Comparison of ENCODE assay signal across 14 cellular contexts in genomic region chr2:109134741-109135571, GRCh38. TPM values are rescaled to one million over a fixed set of nuclear protein-coding genes. Genes with fewer than 3 reads are reported as not detected.
DNase-seq lines count a peak whose midpoint lies in the region; ATAC-seq, FAIRE-seq and TF ChIP-seq lines count a peak whose summit lies in the region.
"Had no signal": no experiment of that assay in that cellular context is flagged by ENCODE, and none has a peak within 500 bp of the region (broad histone marks: within the 10 kb centered on the region; RNA-seq: fewer than 3 reads in every experiment).

No MANE protein-coding gene starts in this region.

- no peak overlapping the region for H2AFZ ChIP-seq in endothelial cell of umbilical vein (ENCODE audit: low read depth, low read length)

- H3K36me3 ChIP-seq in CD4-positive, CD25-positive, alpha-beta regulatory T cell (ENCODE audit: control insufficient read depth, insufficient read depth, low read length), result no peaks in the 10 kb centered on the region
- no peaks in the 10 kb centered on the region for H3K36me3 ChIP-seq in endothelial cell of umbilical vein (ENCODE audit: control insufficient read depth in 2 of 2, extremely low read depth in 1 of 2, insufficient read depth in 2 of 2, low read length in 2 of 2)
- H3K36me3 ChIP-seq: left ventricle myocardium inferior, SJCRH30 had no signal

- POLR2A ChIA-PET in endothelial cell of umbilical vein (lab: Charles Lee), result no interaction called here

- no peak overlapping the region for H3K27ac ChIP-seq in CD4-positive, CD25-positive, alpha-beta regulatory T cell (ENCODE audit: insufficient read depth, low read length, poor library complexity, severe bottlenecking)
- H3K27ac ChIP-seq in endothelial cell of umbilical vein (ENCODE audit: insufficient read depth, low read depth, low read length), result no peak overlapping the region
- H3K27ac ChIP-seq: foreskin keratinocyte, left ventricle myocardium inferior, SJCRH30 had no signal

- H3K4me1 ChIP-seq in CD4-positive, CD25-positive, alpha-beta regulatory T cell (ENCODE audit: control insufficient read depth, insufficient read depth, low read length, poor library complexity, severe bottlenecking), result peaks cover 14% of the 10 kb centered on the region
- peaks cover 45% of the 10 kb centered on the region for H3K4me1 ChIP-seq in endothelial cell of umbilical vein (ENCODE audit: control insufficient read depth, extremely low read depth, insufficient read depth, low read length)
- H3K4me1 ChIP-seq: foreskin keratinocyte, SJCRH30 had no signal

- H4K20me1 ChIP-seq in endothelial cell of umbilical vein (replicated peaks; ENCODE audit: control insufficient read depth, extremely low read depth, insufficient read depth, low read length), result no peaks in the 10 kb centered on the region

- no peak overlapping the region for H3K9ac ChIP-seq in endothelial cell of umbilical vein (replicated peaks; ENCODE audit: extremely low read depth, insufficient read depth, low read length)

- H3K9me3 Mint-ChIP-seq in CD4-positive, CD25-positive, alpha-beta regulatory T cell, result peaks cover 0 to 1% (median 0%) of the 10 kb centered on the region in 7 donors

- CTCF ChIA-PET in endothelial cell of umbilical vein (lab: Charles Lee), result interaction anchor here (1.8 kb wide), 2 partner anchors 13 to 375 kb away, joined by 3 to 6 read pairs; no protein-coding TSS in a partner anchor

- H3K4me2 ChIP-seq in endothelial cell of umbilical vein (ENCODE audit: insufficient read depth, low read length), result peak overlapping the region; percentile 13

- no peak for TF ChIP-seq CTCF in endothelial cell of umbilical vein (IDR thresholded peaks at IDR 0.05; ENCODE audit: extremely low read depth in 1 of 2, insufficient read depth in 1 of 2, low read depth in 1 of 2, low read length in 2 of 2)

- no peaks in the 10 kb centered on the region for H3K36me3 Mint-ChIP-seq in CD4-positive, CD25-positive, alpha-beta regulatory T cell

- H3K27ac Mint-ChIP-seq in CD4-positive, CD25-positive, alpha-beta regulatory T cell, result peak overlapping the region in 1 of 3 donors; percentile 18

- no peaks in the 10 kb centered on the region for H3K9me3 ChIP-seq in CD4-positive, CD25-positive, alpha-beta regulatory T cell (ENCODE audit: control insufficient read depth in 2 of 2, low read length in 2 of 2)
- no peaks in the 10 kb centered on the region for H3K9me3 ChIP-seq in endothelial cell of umbilical vein (replicated peaks; ENCODE audit: control insufficient read depth, insufficient read depth, low read length)
- H3K9me3 ChIP-seq: left ventricle myocardium inferior, SJCRH30 had no signal

- H3K79me2 ChIP-seq in endothelial cell of umbilical vein (ENCODE audit: control insufficient read depth, insufficient read depth, low read length), result peaks cover 82% of the 10 kb centered on the region

- DNase-seq in CD4-positive, CD25-positive, alpha-beta regulatory T cell, result no peak
- peak; percentile 28 for DNase-seq in endothelial cell of umbilical vein (ENCODE audit: low read depth, low spot score)
- DNase-seq in NCI-H1092 (lab: John Stamatoyannopoulos, UW), result no peak
- DNase-seq in stimulated activated CD4-positive, alpha-beta T cell treated with anti-CD3 and anti-CD28 coated beads, Interleukin-1b, Interleukin-23, amount 100 ng/mL, for 48 hours, result no peak
- DNase-seq in NCI-H187 treated with DMSO at 0.1 percent for 48 hours (lab: John Stamatoyannopoulos, UW), result no peak
- DNase-seq: activated CD4-positive, alpha-beta T cell treated with anti-CD3 and anti-CD28 coated beads for 4 hours; activated naive CD4-positive, alpha-beta T cell treated with anti-CD3 and anti-CD28 coated beads, Interleukin-2, amount 50 U/mL, for 16 hours; AML-193; foreskin keratinocyte; left ventricle myocardium inferior; SJCRH30 had no signal

- intact Hi-C loops in endothelial cell of umbilical vein (cut with micrococcal nuclease), result no loop called here

- H3K27me3 Mint-ChIP-seq in CD4-positive, CD25-positive, alpha-beta regulatory T cell, result peaks cover 37% of the 10 kb centered on the region

- FAIRE-seq in endothelial cell of umbilical vein (lab: Jason Lieb, UNC), result no peak

- no peaks in the 10 kb centered on the region for H3K9me1 ChIP-seq in endothelial cell of umbilical vein (replicated peaks; ENCODE audit: control insufficient read depth, extremely low read depth, insufficient read depth, low read length)

- BruUV-seq in endothelial cell of umbilical vein (replicated peaks; lab: Mats Ljungman, UMichigan), result no TSS peak

- H3K27me3 ChIP-seq in CD4-positive, CD25-positive, alpha-beta regulatory T cell (ENCODE audit: control insufficient read depth, insufficient read depth, low read length), result peaks cover 11% of the 10 kb centered on the region
- H3K27me3 ChIP-seq in endothelial cell of umbilical vein (ENCODE audit: control insufficient read depth in 2 of 2, insufficient read depth in 2 of 2, low read length in 2 of 2), result no peaks in the 10 kb centered on the region

- TF ChIP-seq POLR2A in endothelial cell of umbilical vein (IDR thresholded peaks at IDR 0.05; ENCODE audit: low read depth, low read length), result no peak

- H3K4me1 Mint-ChIP-seq in CD4-positive, CD25-positive, alpha-beta regulatory T cell, result peaks cover 4 to 83% (median 19%) of the 10 kb centered on the region in 4 donors

- peak; percentile 46 to 50 for ATAC-seq in CD4-positive, CD25-positive, alpha-beta regulatory T cell (ENCODE audit: low read depth in 2 of 2)
- ATAC-seq in GM19025 (IDR thresholded peaks at IDR 0.05; ENCODE audit: low read depth, unreplicated experiment) (peak; percentile 57), HG03175 (IDR thresholded peaks at IDR 0.05; ENCODE audit: unreplicated experiment) (peak; percentile 82)
- no peak for ATAC-seq in activated CD4-positive, CD25-positive, alpha-beta regulatory T cell treated with anti-CD3 and anti-CD28 coated beads, Interleukin-2, amount 50 U/mL, for 24 hours
- ATAC-seq: foreskin keratinocyte had no signal

- dilution Hi-C loops in endothelial cell of umbilical vein (cut with MboI; ENCODE audit: extremely low pct_ligation_motif_present, low sequenced_read_pairs), result no loop called here

- peak overlapping the region in 1 of 4 donors; percentile 14 for H3K4me3 Mint-ChIP-seq in CD4-positive, CD25-positive, alpha-beta regulatory T cell

- no peak overlapping the region for H3K4me3 ChIP-seq in CD4-positive, CD25-positive, alpha-beta regulatory T cell (ENCODE audit: low read depth, low read length)
- H3K4me3 ChIP-seq in endothelial cell of umbilical vein (replicated peaks in 1 of 3; ENCODE audit: insufficient read depth in 1 of 3, low read depth in 1 of 3, low read length in 3 of 3), result no peak overlapping the region
- H3K4me3 ChIP-seq: left ventricle myocardium inferior, SJCRH30 had no signal

TF ChIP-seq in endothelial cell of umbilical vein, 7 proteins besides CTCF, POLR2A, EP300 and RAD21:
- no peak for TF ChIP-seq MYC (IDR thresholded peaks at IDR 0.05; ENCODE audit: low read depth, low read length)
- no peak for TF ChIP-seq POLR2AphosphoS5 (IDR thresholded peaks at IDR 0.05; ENCODE audit: insufficient read depth, low read depth, low read length)
- TF ChIP-seq EZH2 (IDR thresholded peaks at IDR 0.05; ENCODE audit: borderline replicate concordance, low read depth, low read length, severe bottlenecking), result no peak
- TF ChIP-seq FOS (IDR thresholded peaks at IDR 0.05; ENCODE audit: borderline replicate concordance, insufficient read depth, low read length), result no peak
- no peak for TF ChIP-seq MAX (IDR thresholded peaks at IDR 0.05; ENCODE audit: insufficient read depth, insufficient read length)
- TF ChIP-seq GATA2 (IDR thresholded peaks at IDR 0.05; ENCODE audit: insufficient read depth, insufficient read length, low read depth, low read length), result no peak
TF ChIP-seq in endothelial cell of umbilical vein: peak in this region for 0.

RNA-seq across cellular contexts. Expression of gene SH3RF3, which starts 6.0 kb away (rescaled TPM):
- 1.4 TPM for total RNA-seq in CD4-positive, CD25-positive, alpha-beta regulatory T cell
- polyA plus RNA-seq in CD4-positive, CD25-positive, alpha-beta regulatory T cell, result 1 to 10 TPM in 1 of 4 donors, under 1 TPM in 3; 0.16 to 1.6 (median 0.68) TPM
- total RNA-seq in endothelial cell of umbilical vein, result 9.4 and 14.7 TPM in 2 replicates
- 3.8 and 3.9 TPM in 2 replicates for polyA plus RNA-seq in endothelial cell of umbilical vein
- 3.7 and 3.9 TPM in 2 replicates for polyA plus RNA-seq in endothelial cell of umbilical vein (2011; cell fraction: cytosol; rRNA removed)
- 7.4 and 8.1 TPM in 2 replicates for polyA plus RNA-seq in endothelial cell of umbilical vein (2011; cell fraction: nucleus; rRNA removed)
- 12.5 and 15.9 TPM in 2 replicates for polyA plus RNA-seq in endothelial cell of umbilical vein (2012)
- polyA minus RNA-seq in endothelial cell of umbilical vein, result 5.3 and 7.4 TPM in 2 replicates
- 1.6 TPM for polyA minus RNA-seq in endothelial cell of umbilical vein (2011; cell fraction: cytosol; rRNA and poly(A)+ RNA removed)
- 8.6 and 16.6 TPM in 2 replicates for polyA minus RNA-seq in endothelial cell of umbilical vein (2011; cell fraction: nucleus; rRNA and poly(A)+ RNA removed)

Comparison
In these comparisons a context has a peak if more than half of its experiments do, and no peak if none do; other contexts are left out.
1. ATAC-seq: peak in CD4-positive, CD25-positive, alpha-beta regulatory T cell (2 of 2), GM19025 (single experiment) and HG03175 (single experiment); none in activated CD4-positive, CD25-positive, alpha-beta regulatory T cell treated with anti-CD3 and anti-CD28 coated beads, Interleukin-2, amount 50 U/mL, for 24 hours (0 of 2).